20 cellular contexts compared by ENCODE assay signal in genomic region chr21:33245289-33245918, GRCh38. TPM values are rescaled to one million over a fixed set of nuclear protein-coding genes. Genes with fewer than 3 reads are reported as not detected.
DNase-seq lines count a peak whose midpoint lies in the region; ATAC-seq lines count a peak whose summit lies in the region.
"Had no signal": no experiment of that assay in that cellular context is flagged by ENCODE, and none has a peak within 500 bp of the region (broad histone marks: within the 10 kb centered on the region; RNA-seq: fewer than 3 reads in every experiment).

No MANE protein-coding gene starts in this region.

- no peak overlapping the region for H3K27ac ChIP-seq in CD8-positive, alpha-beta memory T cell (ENCODE audit: low read depth, low read length)
- H3K27ac ChIP-seq: 22Rv1, C4-2B, foreskin keratinocyte, prostate gland had no signal

- H3K36me3 Mint-ChIP-seq in T-helper 1 cell treated with Interleukin-12 subunit alpha and Interleukin-12 subunit beta and Interleukin-4 antibody, amounts not matched to agents 30 μg/mL and 1 μg/mL, for 36 hours (ENCODE audit: low read depth) = peaks cover 69% of the 10 kb centered on the region
- peaks cover 13 to 78% (median 34%) of the 10 kb centered on the region in 3 donors for H3K36me3 Mint-ChIP-seq in CD8-positive, alpha-beta memory T cell
- peaks cover 35% of the 10 kb centered on the region for H3K36me3 Mint-ChIP-seq in activated naive CD8-positive, alpha-beta T cell
- H3K36me3 Mint-ChIP-seq in naive B cell = peaks cover 41 to 62% of the 10 kb centered on the region in 2 donors

- H3K4me1 ChIP-seq in CD8-positive, alpha-beta memory T cell (ENCODE audit: insufficient read depth, low read length) = peaks cover 75% of the 10 kb centered on the region
- H3K4me1 ChIP-seq: foreskin keratinocyte, prostate gland had no signal

- no peak overlapping the region for H3K4me3 ChIP-seq in CD8-positive, alpha-beta memory T cell (ENCODE audit: low read length)
- H3K4me3 ChIP-seq in MG63 = no peak overlapping the region
- H3K4me3 ChIP-seq: prostate gland had no signal

- CTCF ChIA-PET in CD8-positive, alpha-beta memory T cell (lab: Charles Lee) = interaction anchor here (1.3 kb wide), 1 partner anchor 116 kb away, joined by 4 read pairs; no protein-coding TSS in a partner anchor

- no peak for ATAC-seq in naive B cell (ENCODE audit: low read depth in 2 of 2)
- no peak for ATAC-seq in GM19351 (IDR thresholded peaks at IDR 0.05; ENCODE audit: unreplicated experiment)
- ATAC-seq: foreskin keratinocyte, left colon had no signal

- no peaks in the 10 kb centered on the region for H3K27me3 ChIP-seq in CD8-positive, alpha-beta memory T cell (ENCODE audit: insufficient read depth, low read length, poor library complexity, severe bottlenecking)
- H3K27me3 ChIP-seq in MG63 = no peaks in the 10 kb centered on the region
- H3K27me3 ChIP-seq: foreskin keratinocyte had no signal

- H3K4me3 Mint-ChIP-seq in T-helper 1 cell treated with Interleukin-12 subunit alpha and Interleukin-12 subunit beta and Interleukin-4 antibody, amounts not matched to agents 30 μg/mL and 1 μg/mL, for 36 hours = peak overlapping the region; percentile 19
- peak overlapping the region in 5 of 7 donors; percentile 1 to 77 (median 64) for H3K4me3 Mint-ChIP-seq in CD8-positive, alpha-beta memory T cell
- peak overlapping the region; percentile 82 for H3K4me3 Mint-ChIP-seq in activated naive CD8-positive, alpha-beta T cell
- no peak overlapping the region for H3K4me3 Mint-ChIP-seq in naive B cell

- H3K27ac Mint-ChIP-seq in T-helper 1 cell treated with Interleukin-12 subunit alpha and Interleukin-12 subunit beta and Interleukin-4 antibody, amounts not matched to agents 30 μg/mL and 1 μg/mL, for 36 hours = peak overlapping the region; percentile 62
- peak overlapping the region; percentile 61 to 94 (median 87) for H3K27ac Mint-ChIP-seq in CD8-positive, alpha-beta memory T cell
- H3K27ac Mint-ChIP-seq in activated naive CD8-positive, alpha-beta T cell = peak overlapping the region; percentile 98
- peak overlapping the region in 5 of 6 donors; percentile 9 to 88 (median 75) for H3K27ac Mint-ChIP-seq in naive B cell

- peaks cover 49% of the 10 kb centered on the region for H3K4me1 Mint-ChIP-seq in T-helper 1 cell treated with Interleukin-12 subunit alpha and Interleukin-12 subunit beta and Interleukin-4 antibody, amounts not matched to agents 30 μg/mL and 1 μg/mL, for 36 hours (ENCODE audit: low read depth)
- H3K4me1 Mint-ChIP-seq in CD8-positive, alpha-beta memory T cell = peaks cover 74 to 89% (median 86%) of the 10 kb centered on the region in 3 donors
- H3K4me1 Mint-ChIP-seq in activated naive CD8-positive, alpha-beta T cell (ENCODE audit: low read depth) = peaks cover 86% of the 10 kb centered on the region
- H3K4me1 Mint-ChIP-seq in naive B cell = peaks cover 28 to 37% (median 34%) of the 10 kb centered on the region in 3 donors

- POLR2A ChIA-PET in CD8-positive, alpha-beta memory T cell (lab: Charles Lee) = no interaction called here

- no peaks in the 10 kb centered on the region for H3K9me3 ChIP-seq in CD8-positive, alpha-beta memory T cell (ENCODE audit: low read length)
- H3K9me3 ChIP-seq in MG63 = no peaks in the 10 kb centered on the region
- H3K9me3 ChIP-seq: prostate gland had no signal

- no peak for DNase-seq in T-helper 1 cell
- no peak for DNase-seq in CD8-positive, alpha-beta memory T cell
- no peak for DNase-seq in naive B cell
- no peak for DNase-seq in HT-29 (ENCODE audit: low spot score)
- DNase-seq in MG63 = no peak
- DNase-seq: amniotic stem cell; DMS79 treated with DMSO at 0.1 percent for 48 hours; foreskin keratinocyte; left colon; NCI-H1048; NCI-H2107; NCI-H774; stimulated activated CD4-positive, alpha-beta T cell treated with anti-CD3 and anti-CD28 coated beads, Interleukin-12 subunit alpha, Interleukin-12 subunit beta, amount 100 ng/mL, for 4 hours; stimulated activated naive CD4-positive, alpha-beta T cell had no signal

- no peaks in the 10 kb centered on the region for H3K27me3 Mint-ChIP-seq in T-helper 1 cell treated with Interleukin-12 subunit alpha and Interleukin-12 subunit beta and Interleukin-4 antibody, amounts not matched to agents 30 μg/mL and 1 μg/mL, for 36 hours (ENCODE audit: low read depth)
- no peaks in the 10 kb centered on the region for H3K27me3 Mint-ChIP-seq in CD8-positive, alpha-beta memory T cell
- H3K27me3 Mint-ChIP-seq in activated naive CD8-positive, alpha-beta T cell = no peaks in the 10 kb centered on the region
- no peaks in the 10 kb centered on the region for H3K27me3 Mint-ChIP-seq in naive B cell

- peaks cover 48% of the 10 kb centered on the region for H3K36me3 ChIP-seq in CD8-positive, alpha-beta memory T cell (ENCODE audit: insufficient read depth, low read length)
- H3K36me3 ChIP-seq in MG63 = peaks cover 5% of the 10 kb centered on the region
- H3K36me3 ChIP-seq: prostate gland had no signal

- H3K9me3 Mint-ChIP-seq in T-helper 1 cell treated with Interleukin-12 subunit alpha and Interleukin-12 subunit beta and Interleukin-4 antibody, amounts not matched to agents 30 μg/mL and 1 μg/mL, for 36 hours = no peaks in the 10 kb centered on the region
- H3K9me3 Mint-ChIP-seq in CD8-positive, alpha-beta memory T cell = no peaks in the 10 kb centered on the region
- no peaks in the 10 kb centered on the region for H3K9me3 Mint-ChIP-seq in activated naive CD8-positive, alpha-beta T cell (ENCODE audit: low read depth)
- H3K9me3 Mint-ChIP-seq in naive B cell = no peaks in the 10 kb centered on the region

RNA-seq across cellular contexts. Expression of gene IFNAR2, which starts 15.7 kb away (rescaled TPM):
- 10 to 100 TPM; 23.4 to 26.4 TPM for total RNA-seq in CD8-positive, alpha-beta memory T cell
- polyA plus RNA-seq in CD8-positive, alpha-beta memory T cell = 85.3 TPM
- polyA plus RNA-seq in naive B cell (ENCODE audit: low read depth in 6 of 6) = 10 to 100 TPM; 41.4 to 61.7 (median 50.8) TPM
- total RNA-seq in HT-29 (2014; rRNA removed; shearing (Covaris generic)) = 1.2 and 1.6 TPM in 2 replicates
- total RNA-seq in MG63 (2014; rRNA removed; shearing (Covaris generic); ENCODE audit: low replicate concordance) = 2.6 and 5.8 TPM in 2 replicates

RNA-seq across cellular contexts. Expression of gene IL10RB, which starts 20.8 kb away (rescaled TPM):
- total RNA-seq in CD8-positive, alpha-beta memory T cell = 10 to 100 TPM; 23.4 to 25.3 TPM
- 51.4 TPM for polyA plus RNA-seq in CD8-positive, alpha-beta memory T cell
- 10 to 100 TPM; 56.9 to 83.1 (median 71.0) TPM for polyA plus RNA-seq in naive B cell (ENCODE audit: low read depth in 6 of 6)
- total RNA-seq in HT-29 (2014; rRNA removed; shearing (Covaris generic)) = 10.3 and 13.4 TPM in 2 replicates
- total RNA-seq in MG63 (2014; rRNA removed; shearing (Covaris generic); ENCODE audit: low replicate concordance) = 44.5 and 64.3 TPM in 2 replicates

Comparison
In these comparisons a context has a peak if more than half of its experiments do, and no peak if none do; other contexts are left out.
1. H3K4me3 Mint-ChIP-seq: peak in T-helper 1 cell treated with Interleukin-12 subunit alpha and Interleukin-12 subunit beta and Interleukin-4 antibody, amounts not matched to agents 30 μg/mL and 1 μg/mL, for 36 hours (single experiment), CD8-positive, alpha-beta memory T cell (5 of 7) and activated naive CD8-positive, alpha-beta T cell (single experiment); none in naive B cell (0 of 8).
2. Peak in every context shown above with its lines, with median percentiles within 50 percentile points of each other: H3K27ac Mint-ChIP-seq.